ENCODE assay signal across 2 cellular contexts in genomic region chr18:62331581-62332436, GRCh38.
TF ChIP-seq lines count a peak whose summit lies in the region.

No MANE protein-coding gene starts in this region.

TF ChIP-seq in HEK293, 187 proteins besides CTCF, POLR2A, EP300 and RAD21 (continued from another document):
- TF ChIP-seq ZNF692 (tag by site-specific recombination; IDR thresholded peaks at IDR 0.05) = no peak
- TF ChIP-seq ZNF558 (tag by site-specific recombination; IDR thresholded peaks at IDR 0.05) = no peak
- TF ChIP-seq ZNF221 (tag by site-specific recombination; IDR thresholded peaks at IDR 0.05; ENCODE audit: borderline replicate concordance) = no peak
- TF ChIP-seq ZNF654 (tag by site-specific recombination; IDR thresholded peaks at IDR 0.05; ENCODE audit: low read depth) = no peak
- TF ChIP-seq HOXD13 (CRISPR knock-in tag; IDR thresholded peaks at IDR 0.05; ENCODE audit: borderline replicate concordance) = no peak
- no peak for TF ChIP-seq ZNF266 (tag by site-specific recombination; IDR thresholded peaks at IDR 0.05; ENCODE audit: low read depth)

TF ChIP-seq in H1, 55 proteins besides CTCF, POLR2A, EP300 and RAD21 (continued from another document):
- TF ChIP-seq ASH2L (IDR thresholded peaks at IDR 0.05; ENCODE audit: low read length) (no peak), CHD1 (IDR thresholded peaks at IDR 0.05; ENCODE audit: low read depth, low read length) (no peak), RFX5 (IDR thresholded peaks at IDR 0.05; ENCODE audit: borderline replicate concordance, low read depth, low read length) (no peak), BCL11A (IDR thresholded peaks at IDR 0.05; ENCODE audit: low read depth in 2 of 2, low read length in 2 of 2) (no peak), JUND (IDR thresholded peaks at IDR 0.05; ENCODE audit: low read length) (no peak), SIN3A (conservative IDR thresholded peaks at IDR 0.05 in 1 of 2, IDR thresholded peaks at IDR 0.05 in 1 of 2; ENCODE audit: low read depth in 1 of 2, low read length in 2 of 2) (no peak), GABPA (IDR thresholded peaks at IDR 0.05; ENCODE audit: borderline replicate concordance, insufficient read depth, low read length) (no peak), RNF2 (IDR thresholded peaks at IDR 0.05; ENCODE audit: borderline replicate concordance, low read depth, low read length, missing control alignments, poor library complexity, severe bottlenecking) (no peak)
